14 cellular contexts compared by ENCODE assay signal in genomic region chr7:100897772-100898454, GRCh38. TPM values are rescaled to one million over a fixed set of nuclear protein-coding genes. Genes with fewer than 3 reads are reported as not detected.
DNase-seq lines count a peak whose midpoint lies in the region; ATAC-seq and TF ChIP-seq lines count a peak whose summit lies in the region.
"Had no signal": no experiment of that assay in that cellular context is flagged by ENCODE, and none has a peak within 500 bp of the region (broad histone marks: within the 10 kb centered on the region; RNA-seq: fewer than 3 reads in every experiment).

No MANE protein-coding gene starts in this region.

- ATAC-seq in activated naive CD4-positive, alpha-beta T cell treated with anti-CD3 and anti-CD28 coated beads, Interleukin-2, amount 50 U/mL, for 72 hours = no peak
- ATAC-seq in GM21576 (IDR thresholded peaks at IDR 0.05; ENCODE audit: unreplicated experiment) (no peak), GM21786 (IDR thresholded peaks at IDR 0.05; ENCODE audit: unreplicated experiment) (no peak)

- H3K4me1 Mint-ChIP-seq in activated naive CD4-positive, alpha-beta T cell treated with anti-CD3 and anti-CD28 coated beads, Interleukin-2, amount 50 U/mL, for 24 hours = peaks cover 7% of the 10 kb centered on the region
- H3K4me1 Mint-ChIP-seq in brain (peaks cover 24% of the 10 kb centered on the region), type B pancreatic cell (ENCODE audit: unreplicated experiment) (peaks cover 5% of the 10 kb centered on the region)

- no peaks in the 10 kb centered on the region for H3K36me3 Mint-ChIP-seq in activated naive CD4-positive, alpha-beta T cell treated with anti-CD3 and anti-CD28 coated beads, Interleukin-2, amount 50 U/mL, for 24 hours
- peaks cover 0 to 6% of the 10 kb centered on the region in 2 donors for H3K36me3 Mint-ChIP-seq in activated naive CD4-positive, alpha-beta T cell treated with anti-CD3 and anti-CD28 coated beads, Interleukin-2, amount 50 U/mL, for 72 hours
- H3K36me3 Mint-ChIP-seq in brain (no peaks in the 10 kb centered on the region), type B pancreatic cell (no peaks in the 10 kb centered on the region)
- H3K36me3 Mint-ChIP-seq: activated naive CD8-positive, alpha-beta T cell treated with anti-CD3 and anti-CD28 coated beads for 36 hours had no signal

- H3K4me3 ChIP-seq in mucosa of rectum (ENCODE audit: low read length in 2 of 2) = no peak overlapping the region
- H3K4me3 ChIP-seq: lung, PC-9 had no signal

- peak overlapping the region; percentile 84 to 86 for H3K27ac ChIP-seq in mucosa of rectum (ENCODE audit: low read depth in 2 of 2, low read length in 2 of 2)
- H3K27ac ChIP-seq: cardiac muscle cell, PC-9 had no signal

- H3K27me3 ChIP-seq in mucosa of rectum (ENCODE audit: control insufficient read depth in 2 of 2, insufficient read depth in 2 of 2, low read length in 2 of 2) = peaks cover 7 to 10% of the 10 kb centered on the region in 2 donors

- H3K27ac Mint-ChIP-seq in activated naive CD4-positive, alpha-beta T cell treated with anti-CD3 and anti-CD28 coated beads, Interleukin-2, amount 50 U/mL, for 24 hours = no peak overlapping the region
- H3K27ac Mint-ChIP-seq in activated naive CD4-positive, alpha-beta T cell treated with anti-CD3 and anti-CD28 coated beads, Interleukin-2, amount 50 U/mL, for 72 hours = no peak overlapping the region
- peak overlapping the region in 3 of 5 experiments; percentile 26 to 94 (median 71) for H3K27ac Mint-ChIP-seq in brain
- H3K27ac Mint-ChIP-seq in type B pancreatic cell = peak overlapping the region; percentile 81
- H3K27ac Mint-ChIP-seq: activated naive CD8-positive, alpha-beta T cell treated with anti-CD3 and anti-CD28 coated beads for 36 hours had no signal

- no peaks in the 10 kb centered on the region for H3K9me3 ChIP-seq in mucosa of rectum (ENCODE audit: control insufficient read depth in 2 of 2, low read length in 2 of 2)

- peaks cover 22% of the 10 kb centered on the region for H3K27me3 Mint-ChIP-seq in activated naive CD4-positive, alpha-beta T cell treated with anti-CD3 and anti-CD28 coated beads, Interleukin-2, amount 50 U/mL, for 24 hours
- peaks cover 40% of the 10 kb centered on the region for H3K27me3 Mint-ChIP-seq in brain
- H3K27me3 Mint-ChIP-seq in type B pancreatic cell = peaks cover 32% of the 10 kb centered on the region

- H3K4me3 Mint-ChIP-seq in activated naive CD4-positive, alpha-beta T cell treated with anti-CD3 and anti-CD28 coated beads, Interleukin-2, amount 50 U/mL, for 24 hours = peak overlapping the region; percentile 9
- H3K4me3 Mint-ChIP-seq in brain (peak overlapping the region; percentile 83 to 88 (median 86)), type B pancreatic cell (peak overlapping the region; percentile 85)

- no peaks in the 10 kb centered on the region for H3K36me3 ChIP-seq in mucosa of rectum (ENCODE audit: control insufficient read depth in 2 of 2, insufficient read depth in 2 of 2, low read length in 2 of 2)
- H3K36me3 ChIP-seq: cardiac muscle cell had no signal

- H3K9me3 Mint-ChIP-seq in activated naive CD4-positive, alpha-beta T cell treated with anti-CD3 and anti-CD28 coated beads, Interleukin-2, amount 50 U/mL, for 24 hours = no peaks in the 10 kb centered on the region
- H3K9me3 Mint-ChIP-seq in activated naive CD4-positive, alpha-beta T cell treated with anti-CD3 and anti-CD28 coated beads, Interleukin-2, amount 50 U/mL, for 72 hours = no peaks in the 10 kb centered on the region
- H3K9me3 Mint-ChIP-seq in brain (peaks cover 0 to 5% (median 3%) of the 10 kb centered on the region in 5 experiments), type B pancreatic cell (no peaks in the 10 kb centered on the region)
- H3K9me3 Mint-ChIP-seq: activated naive CD8-positive, alpha-beta T cell treated with anti-CD3 and anti-CD28 coated beads for 36 hours had no signal

- no peak for DNase-seq in activated naive CD4-positive, alpha-beta T cell treated with anti-CD3 and anti-CD28 coated beads, Interleukin-2, amount 50 U/mL, for 72 hours (ENCODE audit: low spot score in 2 of 2)
- DNase-seq in type B pancreatic cell (ENCODE audit: extremely low spot score, unreplicated experiment) (no peak), NCI-H510A (lab: John Stamatoyannopoulos, UW) (no peak)
- DNase-seq: activated naive CD8-positive, alpha-beta T cell treated with anti-CD3 and anti-CD28 coated beads for 36 hours; NCI-H1048; NCI-H526 treated with DMSO at 0.1 percent for 48 hours had no signal

- peaks cover 21 to 31% of the 10 kb centered on the region in 2 donors for H3K4me1 ChIP-seq in mucosa of rectum (ENCODE audit: control insufficient read depth in 2 of 2, insufficient read depth in 2 of 2, low read length in 2 of 2)

- TF ChIP-seq CTCF in brain (conservative IDR thresholded peaks at IDR 0.05) = no peak
- TF ChIP-seq CTCF in type B pancreatic cell (conservative IDR thresholded peaks at IDR 0.05) = no peak

- peak overlapping the region; percentile 47 to 58 for H3K9ac ChIP-seq in mucosa of rectum (ENCODE audit: low read depth in 1 of 2, low read length in 2 of 2)

RNA-seq across cellular contexts. Expression of gene ACHE, which starts 2.2 kb away (rescaled TPM):
- total RNA-seq in activated naive CD4-positive, alpha-beta T cell treated with anti-CD3 and anti-CD28 coated beads, Interleukin-2, amount 50 U/mL, for 72 hours = under 1 TPM in 1 of 2 donors, not detected in 1; 0.12 TPM
- polyA plus RNA-seq in brain (ENCODE audit: insufficient read depth, low read depth, low replicate concordance) = 9.3 TPM
- 7.1 and 10.4 TPM in 2 replicates for total RNA-seq in type B pancreatic cell (ENCODE audit: low replicate concordance)

RNA-seq across cellular contexts. Expression of gene UFSP1, which starts 8.4 kb away (rescaled TPM):
- 1 to 10 TPM in 1 of 2 donors, under 1 TPM in 1; 0.77 to 2.4 TPM for total RNA-seq in activated naive CD4-positive, alpha-beta T cell treated with anti-CD3 and anti-CD28 coated beads, Interleukin-2, amount 50 U/mL, for 72 hours
- polyA plus RNA-seq in brain (ENCODE audit: insufficient read depth, low read depth, low replicate concordance) = 1.1 TPM
- 4.4 and 6.3 TPM in 2 replicates for total RNA-seq in type B pancreatic cell (ENCODE audit: low replicate concordance)

RNA-seq across cellular contexts. Expression of gene SRRT, which starts 23.0 kb away (rescaled TPM):
- 100 to 1,000 TPM; 205 to 242 TPM for total RNA-seq in activated naive CD4-positive, alpha-beta T cell treated with anti-CD3 and anti-CD28 coated beads, Interleukin-2, amount 50 U/mL, for 72 hours
- polyA plus RNA-seq in brain (ENCODE audit: insufficient read depth, low read depth, low replicate concordance) = 68.3 TPM
- 168 and 239 TPM in 2 replicates for total RNA-seq in type B pancreatic cell (ENCODE audit: low replicate concordance)

RNA-seq across cellular contexts. Expression of gene TRIP6, which starts 30.7 kb away (rescaled TPM):
- 10 to 100 TPM; 34.4 to 39.2 TPM for total RNA-seq in activated naive CD4-positive, alpha-beta T cell treated with anti-CD3 and anti-CD28 coated beads, Interleukin-2, amount 50 U/mL, for 72 hours
- polyA plus RNA-seq in brain (ENCODE audit: insufficient read depth, low read depth, low replicate concordance) = 26.8 TPM
- 78.9 and 84.7 TPM in 2 replicates for total RNA-seq in type B pancreatic cell (ENCODE audit: low replicate concordance)

RNA-seq across cellular contexts. Expression of gene SLC12A9, which starts 45.4 kb away (rescaled TPM):
- 10 to 100 TPM; 16.7 to 27.7 TPM for total RNA-seq in activated naive CD4-positive, alpha-beta T cell treated with anti-CD3 and anti-CD28 coated beads, Interleukin-2, amount 50 U/mL, for 72 hours
- polyA plus RNA-seq in brain (ENCODE audit: insufficient read depth, low read depth, low replicate concordance) = 15.7 TPM
- 31.4 and 37.1 TPM in 2 replicates for total RNA-seq in type B pancreatic cell (ENCODE audit: low replicate concordance)

Comparison
In these comparisons a context has a peak if more than half of its experiments do, and no peak if none do; other contexts are left out.
1. H3K27ac Mint-ChIP-seq: peak in brain (3 of 5) and type B pancreatic cell (single experiment); none in activated naive CD4-positive, alpha-beta T cell treated with anti-CD3 and anti-CD28 coated beads, Interleukin-2, amount 50 U/mL, for 24 hours (single experiment) and activated naive CD4-positive, alpha-beta T cell treated with anti-CD3 and anti-CD28 coated beads, Interleukin-2, amount 50 U/mL, for 72 hours (0 of 2).
2. H3K4me3 Mint-ChIP-seq: peak in every context shown above with its lines; median percentile 86 in brain; 85 in type B pancreatic cell; 9 in activated naive CD4-positive, alpha-beta T cell treated with anti-CD3 and anti-CD28 coated beads, Interleukin-2, amount 50 U/mL, for 24 hours.